14 cellular contexts compared by ENCODE assay signal in genomic region chr17:16996726-16997125, GRCh38. TPM values are rescaled to one million over a fixed set of nuclear protein-coding genes. Genes with fewer than 3 reads are reported as not detected.
"Had no signal": no experiment of that assay in that cellular context is flagged by ENCODE, and none has a peak within 500 bp of the region (broad histone marks: within the 10 kb centered on the region; RNA-seq: fewer than 3 reads in every experiment).

No MANE protein-coding gene starts in this region.

RNA-seq across cellular contexts. Expression of gene TNFRSF13B, which starts 24.8 kb away (rescaled TPM):
- total RNA-seq: activated CD4-positive, alpha-beta memory T cell treated with anti-CD3 and anti-CD28 coated beads, Interleukin-2, amount 10 ng/mL, durations not matched to agents 7 days and 5 days; activated CD4-positive, alpha-beta T cell treated with anti-CD3 and anti-CD28 coated beads for 36 hours; activated CD4-positive, alpha-beta T cell treated with anti-CD3 and anti-CD28 coated beads, Interleukin-2, amount 10 ng/mL, durations not matched to agents 7 days and 5 days; activated CD8-positive, alpha-beta memory T cell treated with anti-CD3 and anti-CD28 coated beads, Interleukin-2, amount 10 ng/mL, durations not matched to agents 7 days and 5 days; activated CD8-positive, alpha-beta T cell treated with anti-CD3 and anti-CD28 coated beads, Interleukin-2, amount 10 ng/mL, durations not matched to agents 7 days and 5 days; activated naive CD4-positive, alpha-beta T cell treated with anti-CD3 and anti-CD28 coated beads for 36 hours; activated naive CD4-positive, alpha-beta T cell treated with anti-CD3 and anti-CD28 coated beads, Interleukin-2, amount 50 U/mL, for 72 hours; adrenal gland; aorta; astrocyte; body of pancreas; T-helper 1 cell treated with Interleukin-12 subunit alpha and Interleukin-12 subunit beta and Interleukin-4 antibody, amounts not matched to agents 30 ng/mL and 1 ng/mL, for 36 hours; T-helper 2 cell treated with Interferon-gamma antibody and Interleukin-4, amounts not matched to agents 100 ng/mL and 5 ng/mL, for 36 hours; WTC11 had no signal
- polyA plus RNA-seq: aorta had no signal
